Comparison of ENCODE assay signal across 14 cellular contexts in the genomic region with DNA sequence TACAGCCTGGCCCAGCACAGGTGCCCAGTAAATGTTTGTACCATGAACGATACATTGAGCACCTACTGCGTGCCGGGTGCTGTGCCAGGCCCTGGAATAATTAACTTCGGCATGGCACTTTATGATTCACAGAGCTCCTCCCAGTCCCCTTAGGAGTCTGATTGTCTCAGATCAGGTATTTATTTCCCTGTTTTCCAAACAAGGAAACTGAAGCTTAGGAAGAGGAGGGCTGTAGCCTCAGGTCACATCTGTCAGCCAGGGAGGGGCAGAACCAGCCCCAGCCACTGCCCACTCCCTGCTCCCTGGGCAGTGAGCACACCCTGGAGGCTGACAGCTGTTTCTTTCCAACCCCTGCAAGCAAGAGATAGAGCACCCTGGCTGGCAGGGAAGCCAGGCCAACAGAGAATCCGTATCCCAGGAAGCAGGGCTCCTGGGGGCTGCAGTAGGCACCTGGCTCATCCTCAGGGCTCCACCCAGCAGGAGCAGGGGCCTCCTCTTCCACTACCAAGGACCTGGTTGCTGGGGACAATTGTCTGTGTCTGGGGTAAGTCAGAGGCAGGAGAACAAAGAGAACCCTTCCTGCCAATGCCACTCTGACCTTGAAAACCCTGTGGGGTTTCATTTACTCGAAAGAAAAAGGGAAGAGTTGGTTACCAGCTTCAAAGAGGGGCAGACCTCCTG.
DNase-seq lines count a peak whose midpoint lies in the region; ATAC-seq and TF ChIP-seq lines count a peak whose summit lies in the region.
"Had no signal": no experiment of that assay in that cellular context is flagged by ENCODE, and none has a peak within 500 bp of the region (broad histone marks: within the 10 kb centered on the region; RNA-seq: fewer than 3 reads in every experiment).

No MANE protein-coding gene starts in this region.

- DNase-seq in cardiac muscle cell (ENCODE audit: low read depth in 1 of 2, low spot score in 1 of 2) (no peak), left cardiac atrium (no peak), endodermal cell (no peak), HUDEP-2 (lab: John Stamatoyannopoulos, UW; ENCODE audit: unreplicated experiment in 76 of 76) (no peak), nucleus accumbens (lab: John Stamatoyannopoulos, UW) (no peak)
- DNase-seq in effector CD8-positive, alpha-beta T cell (lab: John Stamatoyannopoulos, UW), result no peak
- DNase-seq: activated B cell treated with CpG ODN at 0.5 μM for 24 hours; EL; KBM-7; NCI-H2227 treated with DMSO at 0.1 percent for 48 hours; spleen; stimulated activated CD8-positive, alpha-beta memory T cell treated with anti-CD3 and anti-CD28 coated beads, Interleukin-4, amount 100 ng/mL, for 48 hours had no signal

- no peaks in the 10 kb centered on the region for H3K9me3 ChIP-seq in cardiac muscle cell (ENCODE audit: low read depth)
- H3K9me3 ChIP-seq in endodermal cell (ENCODE audit: control insufficient read depth, low read length), result no peaks in the 10 kb centered on the region
- no peaks in the 10 kb centered on the region for H3K9me3 ChIP-seq in mucosa of stomach (ENCODE audit: control insufficient read depth, low read length)
- H3K9me3 ChIP-seq: spleen had no signal

- H3K4me1 ChIP-seq in cardiac muscle cell (ENCODE audit: low read depth), result peaks cover 22% of the 10 kb centered on the region
- H3K4me1 ChIP-seq in endodermal cell (ENCODE audit: control insufficient read depth, insufficient read depth, low read length), result no peaks in the 10 kb centered on the region
- H3K4me1 ChIP-seq in mucosa of stomach (ENCODE audit: control insufficient read depth, insufficient read depth, low read length), result peaks cover 57% of the 10 kb centered on the region
- peaks cover 2% of the 10 kb centered on the region for H3K4me1 ChIP-seq in urinary bladder (ENCODE audit: insufficient read depth)

- H3K9me3 Mint-ChIP-seq in endodermal cell, result no peaks in the 10 kb centered on the region
- H3K9me3 Mint-ChIP-seq: activated B cell treated with CpG ODN at 0.5 μM for 24 hours had no signal

- H3K27me3 Mint-ChIP-seq in endodermal cell (ENCODE audit: insufficient read depth), result no peaks in the 10 kb centered on the region
- H3K27me3 Mint-ChIP-seq: activated B cell treated with CpG ODN at 0.5 μM for 24 hours had no signal

- no peaks in the 10 kb centered on the region for H3K36me3 Mint-ChIP-seq in endodermal cell (ENCODE audit: low read depth)

- TF ChIP-seq CTCF in cardiac muscle cell (IDR thresholded peaks at IDR 0.05; ENCODE audit: low read depth, low read length), result no peak
- TF ChIP-seq CTCF in endodermal cell (conservative IDR thresholded peaks at IDR 0.05), result no peak

- intact Hi-C loops in left cardiac atrium (cut with DNase I), result no loop called here

- 87 to 90% methylated on average over 5 to 6 of the region's 6 CpGs for WGBS in endodermal cell (ENCODE audit: insufficient coverage in 1 of 2, insufficient read length in 1 of 2), 2 experiments
- 68% methylated on average over 6 of the region's 6 CpGs for WGBS in urinary bladder

- H3K27me3 ChIP-seq in cardiac muscle cell, result no peaks in the 10 kb centered on the region
- no peaks in the 10 kb centered on the region for H3K27me3 ChIP-seq in endodermal cell (ENCODE audit: control insufficient read depth, insufficient read depth, low read length, poor library complexity, severe bottlenecking)
- no peaks in the 10 kb centered on the region for H3K27me3 ChIP-seq in mucosa of stomach (ENCODE audit: control insufficient read depth, insufficient read depth, low read length)
- H3K27me3 ChIP-seq: spleen had no signal

- H3K9ac ChIP-seq in endodermal cell (ENCODE audit: extremely low read depth, low read length, poor library complexity, severe bottlenecking), result no peak overlapping the region
- H3K9ac ChIP-seq in mucosa of stomach (ENCODE audit: low read length), result peak overlapping the region; percentile 46

- no peak overlapping the region for H3K4me3 ChIP-seq in cardiac muscle cell
- no peak overlapping the region for H3K4me3 ChIP-seq in endodermal cell (ENCODE audit: low read length)
- no peak overlapping the region for H3K4me3 ChIP-seq in mucosa of stomach (ENCODE audit: low read length)
- no peak overlapping the region for H3K4me3 ChIP-seq in urinary bladder (ENCODE audit: low read depth, low read length)
- H3K4me3 ChIP-seq: spleen had no signal

- H3K4me1 Mint-ChIP-seq in endodermal cell, result peaks cover 29% of the 10 kb centered on the region
- H3K4me1 Mint-ChIP-seq: activated B cell treated with CpG ODN at 0.5 μM for 24 hours had no signal

- peak overlapping the region; percentile 74 for H3K27ac Mint-ChIP-seq in endodermal cell
- H3K27ac Mint-ChIP-seq: activated B cell treated with CpG ODN at 0.5 μM for 24 hours had no signal

- ATAC-seq in left cardiac atrium, result no peak

- H3K36me3 ChIP-seq in cardiac muscle cell, result no peaks in the 10 kb centered on the region
- no peaks in the 10 kb centered on the region for H3K36me3 ChIP-seq in endodermal cell (ENCODE audit: control insufficient read depth, insufficient read depth, low read length)
- H3K36me3 ChIP-seq in mucosa of stomach (ENCODE audit: control insufficient read depth, insufficient read depth, low read length), result no peaks in the 10 kb centered on the region
- no peaks in the 10 kb centered on the region for H3K36me3 ChIP-seq in urinary bladder (ENCODE audit: insufficient read depth)
- H3K36me3 ChIP-seq: spleen had no signal

- peak overlapping the region; percentile 8 for H3K27ac ChIP-seq in cardiac muscle cell
- peak overlapping the region; percentile 41 for H3K27ac ChIP-seq in endodermal cell (ENCODE audit: low read depth, low read length)
- H3K27ac ChIP-seq in urinary bladder (ENCODE audit: low read depth), result peak overlapping the region; percentile 56

- H3K4me3 Mint-ChIP-seq in endodermal cell, result no peak overlapping the region
- H3K4me3 Mint-ChIP-seq: activated B cell treated with CpG ODN at 0.5 μM for 24 hours had no signal
